ENCODE assay signal across 11 cellular contexts in genomic region chr3:44885618-44886017, GRCh38. TPM values are rescaled to one million over a fixed set of nuclear protein-coding genes. Genes with fewer than 3 reads are reported as not detected.
DNase-seq lines count a peak whose midpoint lies in the region; ATAC-seq and TF ChIP-seq lines count a peak whose summit lies in the region.
"Had no signal": no experiment of that assay in that cellular context is flagged by ENCODE, and none has a peak within 500 bp of the region (broad histone marks: within the 10 kb centered on the region; RNA-seq: fewer than 3 reads in every experiment).

No MANE protein-coding gene starts in this region.

- intact Hi-C loops in mammary epithelial cell (cut with micrococcal nuclease) (loop anchor here (2.0 kb wide), 2 partner anchors 21 to 23 kb away; no protein-coding TSS in a partner anchor), vagina (cut with DNase I) (no loop called here)

- H3K4me1 ChIP-seq in BE2C (no peaks in the 10 kb centered on the region), mammary epithelial cell (ENCODE audit: insufficient read depth, low read length) (peaks cover 55% of the 10 kb centered on the region), mesenchymal stem cell (ENCODE audit: control insufficient read depth, insufficient read depth, low read depth, low read length) (peaks cover 25% of the 10 kb centered on the region), tibial nerve (peaks cover 0 to 5% (median 0%) of the 10 kb centered on the region in 4 donors), vagina (peaks cover 12% of the 10 kb centered on the region)

- no peak overlapping the region for H3K4me3 ChIP-seq in BE2C (ENCODE audit: low read depth, low read length)
- H3K4me3 ChIP-seq in mammary epithelial cell (replicated peaks in 1 of 3; ENCODE audit: insufficient read depth in 1 of 3, low read depth in 2 of 3, low read length in 3 of 3) = no peak overlapping the region
- H3K4me3 ChIP-seq in mesenchymal stem cell (ENCODE audit: insufficient read depth in 1 of 2, low read depth in 1 of 2, low read length in 2 of 2) = no peak overlapping the region
- H3K4me3 ChIP-seq in tibial nerve = no peak overlapping the region
- H3K4me3 ChIP-seq in vagina = no peak overlapping the region
- H3K4me3 ChIP-seq: esophagus muscularis mucosa had no signal

- H4K8ac ChIP-seq in mesenchymal stem cell (ENCODE audit: low read length) = peak overlapping the region; percentile 55

- peak overlapping the region in 1 of 2 experiments; percentile 6 for H2BK12ac ChIP-seq in mesenchymal stem cell (ENCODE audit: low read length in 2 of 2)

- no peak overlapping the region for H4K91ac ChIP-seq in mesenchymal stem cell (ENCODE audit: low read length)

- H4K20me1 ChIP-seq in mammary epithelial cell (ENCODE audit: insufficient read depth, low read length) = no peaks in the 10 kb centered on the region

- peak overlapping the region; percentile 42 for H3K4me2 ChIP-seq in mammary epithelial cell (ENCODE audit: insufficient read depth, low read depth, low read length)
- H3K4me2 ChIP-seq in mesenchymal stem cell (ENCODE audit: low read length, poor library complexity, severe bottlenecking) = no peak overlapping the region

- H3K27ac ChIP-seq in mammary epithelial cell (ENCODE audit: insufficient read depth, low read depth, low read length) (peak overlapping the region; percentile 92), mesenchymal stem cell (ENCODE audit: low read length, poor library complexity, severe bottlenecking) (peak overlapping the region; percentile 51), tibial nerve (no peak overlapping the region), vagina (no peak overlapping the region)
- H3K27ac ChIP-seq: esophagus muscularis mucosa had no signal

- no peak overlapping the region for H2BK120ac ChIP-seq in mesenchymal stem cell (ENCODE audit: low read depth, low read length)

- in situ Hi-C loops in mammary epithelial cell (cut with MboI; ENCODE audit: low sequenced_read_pairs in 2 of 2) = no loop called here

- ATAC-seq in HG02623 (IDR thresholded peaks at IDR 0.05; ENCODE audit: unreplicated experiment) = no peak
- ATAC-seq: activated T-helper 17 cell treated with anti-CD3 and anti-CD28 coated beads, Interleukin-2, amount 50 U/mL, for 72 hours had no signal

- H2AFZ ChIP-seq in mammary epithelial cell (ENCODE audit: low read depth, low read length) (no peak overlapping the region), mesenchymal stem cell (ENCODE audit: low read depth, low read length) (no peak overlapping the region)

- H3K36me3 ChIP-seq in BE2C (no peaks in the 10 kb centered on the region), mammary epithelial cell (ENCODE audit: insufficient read depth, low read length) (no peaks in the 10 kb centered on the region), mesenchymal stem cell (ENCODE audit: control insufficient read depth in 1 of 2, insufficient read depth in 2 of 2, low read depth in 1 of 2, low read length in 2 of 2) (no peaks in the 10 kb centered on the region), tibial nerve (no peaks in the 10 kb centered on the region), vagina (no peaks in the 10 kb centered on the region)
- H3K36me3 ChIP-seq: esophagus muscularis mucosa had no signal

- DNase-seq in BE2C (peak; percentile 33), LHCN-M2 (ENCODE audit: low read depth) (peak; percentile 98), mammary epithelial cell (peak; percentile 97), mesenchymal stem cell (peak; percentile 81), tibial nerve (ENCODE audit: low spot score in 2 of 2) (no peak), vagina (ENCODE audit: extremely low spot score in 2 of 2) (no peak), NCI-H1092 (lab: John Stamatoyannopoulos, UW) (no peak)

- no peaks in the 10 kb centered on the region for H3K79me2 ChIP-seq in mammary epithelial cell (ENCODE audit: insufficient read depth, low read length)

- H3K4ac ChIP-seq in mesenchymal stem cell (ENCODE audit: low read depth in 1 of 2, low read length in 2 of 2) = no peak overlapping the region

- no peak for TF ChIP-seq POLR2A in tibial nerve (IDR thresholded peaks at IDR 0.05)
- no peak for TF ChIP-seq POLR2A in vagina (IDR thresholded peaks at IDR 0.05)

- 0% methylated on average over 3 of the region's 4 CpGs for WGBS in mammary epithelial cell (ENCODE audit: low coverage, missing lambda C conversion rate)
- WGBS in mesenchymal stem cell = 4% methylated on average over 4 of the region's 4 CpGs
- WGBS in tibial nerve, 2 donors = 42 to 54% methylated on average over 4 of the region's 4 CpGs

- H2BK5ac ChIP-seq in mesenchymal stem cell (ENCODE audit: low read depth, low read length, poor library complexity, severe bottlenecking) = no peak overlapping the region

- no peak overlapping the region for H3K23ac ChIP-seq in mesenchymal stem cell (ENCODE audit: low read length in 2 of 2)

- H3K27me3 ChIP-seq in BE2C (no peaks in the 10 kb centered on the region), mammary epithelial cell (ENCODE audit: insufficient read depth, low read length) (no peaks in the 10 kb centered on the region), mesenchymal stem cell (ENCODE audit: control insufficient read depth in 1 of 2, insufficient read depth in 1 of 2, low read length in 2 of 2) (no peaks in the 10 kb centered on the region), tibial nerve (no peaks in the 10 kb centered on the region), vagina (no peaks in the 10 kb centered on the region)

- H3K79me1 ChIP-seq in mesenchymal stem cell (replicated peaks; ENCODE audit: low read length, poor library complexity, severe bottlenecking) = no peaks in the 10 kb centered on the region

- no peak for TF ChIP-seq CTCF in BE2C (IDR thresholded peaks at IDR 0.05; ENCODE audit: low read depth, low read length)
- TF ChIP-seq CTCF in mammary epithelial cell (conservative IDR thresholded peaks at IDR 0.05 in 1 of 2, IDR thresholded peaks at IDR 0.05 in 1 of 2; ENCODE audit: extremely low read depth in 1 of 2, insufficient read depth in 1 of 2, low read depth in 1 of 2, low read length in 2 of 2) = no peak
- TF ChIP-seq CTCF in tibial nerve (IDR thresholded peaks at IDR 0.05) = no peak
- TF ChIP-seq CTCF in vagina (IDR thresholded peaks at IDR 0.05) = no peak

- H3K14ac ChIP-seq in mesenchymal stem cell (ENCODE audit: low read length in 2 of 2) = no peak overlapping the region

- no peak overlapping the region for H3K18ac ChIP-seq in mesenchymal stem cell (ENCODE audit: low read depth in 1 of 2, low read length in 2 of 2)

- H3K9me3 ChIP-seq in BE2C (no peaks in the 10 kb centered on the region), mammary epithelial cell (replicated peaks; ENCODE audit: insufficient read depth, low read length) (no peaks in the 10 kb centered on the region), mesenchymal stem cell (ENCODE audit: control insufficient read depth, low read length) (no peaks in the 10 kb centered on the region), tibial nerve (no peaks in the 10 kb centered on the region), vagina (no peaks in the 10 kb centered on the region)
- H3K9me3 ChIP-seq: esophagus muscularis mucosa had no signal

- H3K9ac ChIP-seq in mammary epithelial cell (ENCODE audit: insufficient read depth, low read length) (peak overlapping the region; percentile 64), mesenchymal stem cell (ENCODE audit: low read length) (no peak overlapping the region)

- no peak overlapping the region for H2AK5ac ChIP-seq in mesenchymal stem cell (ENCODE audit: low read length, severe bottlenecking)

- H2BK15ac ChIP-seq in mesenchymal stem cell (ENCODE audit: low read depth, poor library complexity, severe bottlenecking) = no peak overlapping the region

- dilution Hi-C loops in mammary epithelial cell (cut with HindIII; ENCODE audit: low sequenced_read_pairs) = no loop called here

- CTCF ChIA-PET in mammary epithelial cell (lab: Charles Lee; ENCODE audit: low non-redundant PET) = interaction anchor here (0.6 kb wide), 1 partner anchor 39 kb away, joined by 3 read pairs; no protein-coding TSS in a partner anchor

- TF ChIP-seq EP300 in tibial nerve (IDR thresholded peaks at IDR 0.05) = no peak

- no TSS peak for BruUV-seq in mammary epithelial cell (replicated peaks; lab: Mats Ljungman, UMichigan)

RNA-seq across cellular contexts. Expression of gene TGM4, which starts 11.2 kb away (rescaled TPM):
- 0.42 TPM for polyA plus RNA-seq in BE2C (2012; ENCODE audit: insufficient read depth, insufficient read length, low read depth)
- total RNA-seq in LHCN-M2 (2014; rRNA removed) (0.06 and 0.13 TPM in 2 replicates), mammary epithelial cell (1 to 10 TPM in 1 of 2 donors, under 1 TPM in 1; 0.33 to 1.2 TPM), tibial nerve (not detected), vagina (not detected)
- 0.07 TPM for polyA plus RNA-seq in LHCN-M2 (2012)
- 1.6 TPM for polyA plus RNA-seq in mammary epithelial cell
- polyA minus RNA-seq in mammary epithelial cell = 3.4 TPM
- polyA plus RNA-seq in mesenchymal stem cell (2013, experiment 1 of 2) = 0.01 TPM
- not detected for polyA plus RNA-seq in mesenchymal stem cell (2013, experiment 2 of 2)
- total RNA-seq: activated T-helper 17 cell treated with anti-CD3 and anti-CD28 coated beads, Interleukin-2, amount 50 U/mL, for 72 hours; esophagus muscularis mucosa; natural killer cell treated with Interleukin-12 subunit alpha and Interleukin-12 subunit beta and Interleukin-15 and Interleukin-18, amount 100 ng/mL, for 72 hours had no signal

RNA-seq across cellular contexts. Expression of gene TMEM42, which starts 23.9 kb away (rescaled TPM):
- polyA plus RNA-seq in BE2C (2012; ENCODE audit: insufficient read depth, insufficient read length, low read depth) = 23.9 TPM
- 21.6 and 22.3 TPM in 2 replicates for total RNA-seq in LHCN-M2 (2014; rRNA removed)
- polyA plus RNA-seq in LHCN-M2 (2012) = 22.3 TPM
- total RNA-seq in mammary epithelial cell = 10 to 100 TPM; 11.8 to 12.9 TPM
- polyA plus RNA-seq in mammary epithelial cell = 8.3 TPM
- polyA minus RNA-seq in mammary epithelial cell = not detected
- 10.3 TPM for polyA plus RNA-seq in mesenchymal stem cell (2013, experiment 1 of 2)
- polyA plus RNA-seq in mesenchymal stem cell (2013, experiment 2 of 2) = 10.8 TPM
- total RNA-seq in tibial nerve = 10 to 100 TPM; 20.7 to 40.4 (median 32.6) TPM
- total RNA-seq in vagina = 10.8 TPM

Comparison
In these comparisons a context has a peak if more than half of its experiments do, and no peak if none do; other contexts are left out.
1. DNase-seq: peak in BE2C (single experiment), LHCN-M2 (single experiment), mammary epithelial cell (single experiment) and mesenchymal stem cell (single experiment); none in tibial nerve (0 of 2), vagina (0 of 2) and NCI-H1092 (single experiment).
2. H3K27ac ChIP-seq: peak in mammary epithelial cell (single experiment) and mesenchymal stem cell (single experiment); none in tibial nerve (0 of 4) and vagina (single experiment).